ENCODE assay signal across 14 cellular contexts in the genomic region with DNA sequence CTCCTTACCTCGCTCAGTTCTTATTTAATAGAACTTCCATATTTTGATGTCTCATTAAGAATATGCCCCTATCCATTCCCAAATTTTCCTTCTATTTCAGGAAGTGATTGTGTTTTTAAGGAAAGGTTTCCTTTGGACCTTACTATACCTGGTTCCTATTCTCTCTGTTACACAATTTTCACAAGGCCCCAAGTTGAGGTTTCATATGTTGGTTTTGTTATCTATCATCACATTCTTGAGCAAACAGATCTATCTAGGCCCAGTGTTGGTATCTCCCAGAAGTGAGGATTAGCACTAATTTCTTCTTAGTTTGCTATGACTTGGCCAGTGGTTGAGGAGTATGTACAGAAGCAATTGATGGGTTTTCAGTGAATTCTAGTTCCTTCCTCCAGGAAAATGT. TPM values are rescaled to one million over a fixed set of nuclear protein-coding genes. Genes with fewer than 3 reads are reported as not detected.
DNase-seq lines count a peak whose midpoint lies in the region; ATAC-seq and TF ChIP-seq lines count a peak whose summit lies in the region.
"Had no signal": no experiment of that assay in that cellular context is flagged by ENCODE, and none has a peak within 500 bp of the region (broad histone marks: within the 10 kb centered on the region; RNA-seq: fewer than 3 reads in every experiment).

No MANE protein-coding gene starts in this region.

- no peak for TF ChIP-seq POLR2A in esophagus muscularis mucosa (IDR thresholded peaks at IDR 0.05; ENCODE audit: low read depth)

- no peak for TF ChIP-seq EP300 in esophagus muscularis mucosa (IDR thresholded peaks at IDR 0.05)

- no peaks in the 10 kb centered on the region for H3K9me3 ChIP-seq in esophagus muscularis mucosa

- H3K4me1 ChIP-seq in esophagus muscularis mucosa: peaks cover 10 to 14% (median 13%) of the 10 kb centered on the region in 4 donors

- DNase-seq in GM12865 (ENCODE audit: low read depth) (peak; percentile 77), esophagus muscularis mucosa (ENCODE audit: extremely low spot score) (no peak), superior temporal gyrus (ENCODE audit: extremely low spot score) (no peak), NCI-H524 (lab: John Stamatoyannopoulos, UW) (no peak), SKM-1 treated with dmso at 0.1 percent for 144 hours (lab: John Stamatoyannopoulos, UW; ENCODE audit: unreplicated experiment) (no peak)
- DNase-seq in activated T-helper 1 cell treated with anti-CD3 and anti-CD28 coated beads, Interleukin-12 subunit alpha, Interleukin-12 subunit beta, Interleukin-2, Interleukin-4 antibody, amounts not matched to agents 30 ng/mL and 10 ng/mL and 1 ng/mL, durations not matched to agents 14 hours and 24 hours and 36 hours (ENCODE audit: low spot score): no peak
- DNase-seq: activated CD8-positive, alpha-beta memory T cell treated with anti-CD3 and anti-CD28 coated beads for 24 hours; AML-193; amygdala; EL; NCI-H1436; NK-92 treated with Interleukin-12 subunit alpha and Interleukin-12 subunit beta, amount 100 ng/mL, for 24 hours had no signal

- H3K9me3 Mint-ChIP-seq in activated T-helper 1 cell treated with anti-CD3 and anti-CD28 coated beads, Interleukin-12 subunit alpha, Interleukin-12 subunit beta, Interleukin-2, Interleukin-4 antibody, amounts not matched to agents 30 ng/mL and 10 ng/mL and 1 ng/mL, durations not matched to agents 14 hours and 24 hours and 36 hours: no peaks in the 10 kb centered on the region

- no peak for TF ChIP-seq CTCF in GM12865 (IDR thresholded peaks at IDR 0.05; ENCODE audit: insufficient read depth, low read depth, low read length, missing control alignments)
- TF ChIP-seq CTCF in esophagus muscularis mucosa (IDR thresholded peaks at IDR 0.05): no peak

- H3K36me3 ChIP-seq in esophagus muscularis mucosa: no peaks in the 10 kb centered on the region

- WGBS in esophagus muscularis mucosa: 100% methylated on average over 1 of the region's 1 CpG

- H3K4me3 Mint-ChIP-seq in activated T-helper 1 cell treated with anti-CD3 and anti-CD28 coated beads, Interleukin-12 subunit alpha, Interleukin-12 subunit beta, Interleukin-2, Interleukin-4 antibody, amounts not matched to agents 30 ng/mL and 10 ng/mL and 1 ng/mL, durations not matched to agents 14 hours and 24 hours and 36 hours: no peak overlapping the region

- intact Hi-C loops in activated T-helper 1 cell treated with anti-CD3 and anti-CD28 coated beads, Interleukin-12 subunit alpha, Interleukin-12 subunit beta, Interleukin-2, Interleukin-4 antibody, amounts not matched to agents 30 ng/mL and 10 ng/mL and 1 ng/mL, durations not matched to agents 14 hours and 24 hours and 36 hours (cut with micrococcal nuclease): loop anchor here (1.0 to 5.0 kb wide), 10 partner anchors 17 to 1247 kb away; a partner anchor contains a TSS
- intact Hi-C loops in esophagus muscularis mucosa (cut with DNase I): loop anchor here (10.0 kb wide), 1 partner anchor 1145 kb away; no protein-coding TSS in a partner anchor

- H3K4me1 Mint-ChIP-seq in activated T-helper 1 cell treated with anti-CD3 and anti-CD28 coated beads, Interleukin-12 subunit alpha, Interleukin-12 subunit beta, Interleukin-2, Interleukin-4 antibody, amounts not matched to agents 30 ng/mL and 10 ng/mL and 1 ng/mL, durations not matched to agents 14 hours and 24 hours and 36 hours (ENCODE audit: low read depth): peaks cover 69% of the 10 kb centered on the region

- peaks cover 3% of the 10 kb centered on the region for H3K27me3 Mint-ChIP-seq in activated T-helper 1 cell treated with anti-CD3 and anti-CD28 coated beads, Interleukin-12 subunit alpha, Interleukin-12 subunit beta, Interleukin-2, Interleukin-4 antibody, amounts not matched to agents 30 ng/mL and 10 ng/mL and 1 ng/mL, durations not matched to agents 14 hours and 24 hours and 36 hours (ENCODE audit: insufficient read depth)

- H3K27ac ChIP-seq in esophagus muscularis mucosa (replicated peaks in 1 of 4): no peak overlapping the region

- no peaks in the 10 kb centered on the region for H3K27me3 ChIP-seq in esophagus muscularis mucosa

- peak; percentile 41 for ATAC-seq in GM18909 (IDR thresholded peaks at IDR 0.05; ENCODE audit: poor library complexity, unreplicated experiment)
- peak; percentile 37 for ATAC-seq in HG02938 (IDR thresholded peaks at IDR 0.05; ENCODE audit: unreplicated experiment)

- H3K4me3 ChIP-seq in GM12865 (ENCODE audit: low read depth, low read length) (no peak overlapping the region), esophagus muscularis mucosa (no peak overlapping the region)

- no peaks in the 10 kb centered on the region for H3K36me3 Mint-ChIP-seq in activated T-helper 1 cell treated with anti-CD3 and anti-CD28 coated beads, Interleukin-12 subunit alpha, Interleukin-12 subunit beta, Interleukin-2, Interleukin-4 antibody, amounts not matched to agents 30 ng/mL and 10 ng/mL and 1 ng/mL, durations not matched to agents 14 hours and 24 hours and 36 hours (ENCODE audit: low read depth)

- peak overlapping the region; percentile 86 for H3K27ac Mint-ChIP-seq in activated T-helper 1 cell treated with anti-CD3 and anti-CD28 coated beads, Interleukin-12 subunit alpha, Interleukin-12 subunit beta, Interleukin-2, Interleukin-4 antibody, amounts not matched to agents 30 ng/mL and 10 ng/mL and 1 ng/mL, durations not matched to agents 14 hours and 24 hours and 36 hours

RNA-seq across cellular contexts. Expression of a gene that starts 41.5 kb away (rescaled TPM):
- total RNA-seq in activated T-helper 1 cell treated with anti-CD3 and anti-CD28 coated beads, Interleukin-12 subunit alpha, Interleukin-12 subunit beta, Interleukin-2, Interleukin-4 antibody, amounts not matched to agents 30 ng/mL and 10 ng/mL and 1 ng/mL, durations not matched to agents 14 hours and 24 hours and 36 hours: 37.6 and 39.7 TPM in 2 replicates
- total RNA-seq in esophagus muscularis mucosa: 10 to 100 TPM; 19.5 to 33.4 (median 26.2) TPM

RNA-seq across cellular contexts. Expression of a gene that starts 41.9 kb away (rescaled TPM):
- 180 and 184 TPM in 2 replicates for total RNA-seq in activated T-helper 1 cell treated with anti-CD3 and anti-CD28 coated beads, Interleukin-12 subunit alpha, Interleukin-12 subunit beta, Interleukin-2, Interleukin-4 antibody, amounts not matched to agents 30 ng/mL and 10 ng/mL and 1 ng/mL, durations not matched to agents 14 hours and 24 hours and 36 hours
- 10 to 100 TPM; 53.6 to 67.9 (median 62.9) TPM for total RNA-seq in esophagus muscularis mucosa
